Comparison of ENCODE assay signal across 9 cellular contexts in genomic region chr19:50414850-50415660, GRCh38. TPM values are rescaled to one million over a fixed set of nuclear protein-coding genes. Genes with fewer than 3 reads are reported as not detected.
A peak's percentile ranks its signal among the peaks of the same experiment; 100 is the strongest.
DNase-seq lines count a peak whose midpoint lies in the region; ATAC-seq and TF ChIP-seq lines count a peak whose summit lies in the region.
"Had no signal": no experiment of that assay in that cellular context is flagged by ENCODE, and none has a peak within 500 bp of the region (broad histone marks: within the 10 kb centered on the region; RNA-seq: fewer than 3 reads in every experiment).

No MANE protein-coding gene starts in this region.

- peak; percentile 83 for TF ChIP-seq CTCF in neural crest cell (conservative IDR thresholded peaks at IDR 0.05)

- no peaks in the 10 kb centered on the region for H3K9me3 ChIP-seq in NT2/D1 (ENCODE audit: insufficient read depth, low read length)

- peaks cover 6% of the 10 kb centered on the region for H3K4me1 ChIP-seq in NT2/D1 (ENCODE audit: insufficient read depth, insufficient read length)

- DNase-seq in Daoy (ENCODE audit: low read depth) (peak; percentile 80), HCEC 1CT (peak; percentile 19), NT2/D1 (ENCODE audit: low read depth, low spot score) (peak; percentile 30), fibroblast of gingiva (ENCODE audit: low read depth) (peak; percentile 47), neural crest cell (ENCODE audit: low read depth, low spot score) (peak; percentile 89), superior temporal gyrus (ENCODE audit: extremely low spot score) (peak; percentile 48)
- peak; percentile 87 for DNase-seq in activated T-cell treated with anti-CD3 and anti-CD28 coated beads, Interleukin-2, amount 50 U/mL, for 24 hours

- ATAC-seq in HG03097 (IDR thresholded peaks at IDR 0.05; ENCODE audit: low FRiP score, unreplicated experiment), result no peak

- H3K9me3 Mint-ChIP-seq in activated T-cell treated with anti-CD3 and anti-CD28 coated beads, Interleukin-2, amount 50 U/mL, for 24 hours, result no peaks in the 10 kb centered on the region
- no peaks in the 10 kb centered on the region for H3K9me3 Mint-ChIP-seq in neural crest cell

- H3K36me3 ChIP-seq in NT2/D1 (ENCODE audit: insufficient read depth, insufficient read length, low read length), result peaks cover 52% of the 10 kb centered on the region

- H3K27ac Mint-ChIP-seq in activated T-cell treated with anti-CD3 and anti-CD28 coated beads, Interleukin-2, amount 50 U/mL, for 24 hours, result peak overlapping the region; percentile 26
- H3K27ac Mint-ChIP-seq in neural crest cell (ENCODE audit: unreplicated experiment), result no peak overlapping the region
- H3K27ac Mint-ChIP-seq: activated naive CD8-positive, alpha-beta T cell had no signal

- H3K4me1 Mint-ChIP-seq in activated T-cell treated with anti-CD3 and anti-CD28 coated beads, Interleukin-2, amount 50 U/mL, for 24 hours (ENCODE audit: low read depth), result peaks cover 15% of the 10 kb centered on the region
- peaks cover 13% of the 10 kb centered on the region for H3K4me1 Mint-ChIP-seq in neural crest cell

- no peaks in the 10 kb centered on the region for H3K27me3 ChIP-seq in NT2/D1 (ENCODE audit: insufficient read depth, insufficient read length)

- no peak overlapping the region for H3K4me3 Mint-ChIP-seq in activated T-cell treated with anti-CD3 and anti-CD28 coated beads, Interleukin-2, amount 50 U/mL, for 24 hours
- H3K4me3 Mint-ChIP-seq in neural crest cell, result peak overlapping the region; percentile 23
- H3K4me3 Mint-ChIP-seq: activated naive CD8-positive, alpha-beta T cell had no signal

- no peak overlapping the region for H3K9ac ChIP-seq in NT2/D1 (ENCODE audit: insufficient read length, low read depth)

- peaks cover 61% of the 10 kb centered on the region for H3K36me3 Mint-ChIP-seq in activated T-cell treated with anti-CD3 and anti-CD28 coated beads, Interleukin-2, amount 50 U/mL, for 24 hours (ENCODE audit: low read depth)
- peaks cover 3% of the 10 kb centered on the region for H3K36me3 Mint-ChIP-seq in neural crest cell (ENCODE audit: low read depth)
- H3K36me3 Mint-ChIP-seq: activated naive CD8-positive, alpha-beta T cell had no signal

- H3K4me3 ChIP-seq in NT2/D1 (ENCODE audit: insufficient read length, low read depth), result no peak overlapping the region

- H3K27me3 Mint-ChIP-seq in activated T-cell treated with anti-CD3 and anti-CD28 coated beads, Interleukin-2, amount 50 U/mL, for 24 hours, result peaks cover 15% of the 10 kb centered on the region
- H3K27me3 Mint-ChIP-seq in neural crest cell (ENCODE audit: low read depth), result peaks cover 19% of the 10 kb centered on the region

RNA-seq across cellular contexts. Expression of gene SPIB, which starts 3.7 kb away (rescaled TPM):
- total RNA-seq in Daoy (2014; rRNA removed; shearing (Covaris generic)), result not detected in 2 replicates
- total RNA-seq in neural crest cell, result not detected in 2 replicates

RNA-seq across cellular contexts. Expression of gene MYBPC2, which starts 17.6 kb away (rescaled TPM):
- total RNA-seq in Daoy (2014; rRNA removed; shearing (Covaris generic)), result not detected in 2 replicates
- total RNA-seq in neural crest cell, result not detected in 2 replicates

RNA-seq across cellular contexts. Expression of gene POLD1, which starts 30.9 kb away (rescaled TPM):
- total RNA-seq in Daoy (2014; rRNA removed; shearing (Covaris generic)), result 84.5 and 99.5 TPM in 2 replicates
- 151 and 160 TPM in 2 replicates for total RNA-seq in neural crest cell

RNA-seq across cellular contexts. Expression of gene NR1H2, which starts 38.8 kb away (rescaled TPM):
- total RNA-seq in Daoy (2014; rRNA removed; shearing (Covaris generic)), result 61.1 and 77.3 TPM in 2 replicates
- 21.8 and 22.8 TPM in 2 replicates for total RNA-seq in neural crest cell

RNA-seq across cellular contexts. Expression of gene NAPSA, which starts 49.6 kb away (rescaled TPM):
- not detected in 2 replicates for total RNA-seq in Daoy (2014; rRNA removed; shearing (Covaris generic))
- total RNA-seq in neural crest cell, result 0.96 and 1.0 TPM in 2 replicates

Comparison
In these comparisons a context has a peak if more than half of its experiments do, and no peak if none do; other contexts are left out.
1. DNase-seq: peak in every context shown above with its lines; median percentile 89 in neural crest cell; 87 in activated T-cell treated with anti-CD3 and anti-CD28 coated beads, Interleukin-2, amount 50 U/mL, for 24 hours; 80 in Daoy; 48 in superior temporal gyrus; 47 in fibroblast of gingiva; 30 in NT2/D1; 19 in HCEC 1CT.